8 cellular contexts compared by ENCODE assay signal in genomic region chr18:26656401-26656943, GRCh38.
DNase-seq lines count a peak whose midpoint lies in the region; ATAC-seq and TF ChIP-seq lines count a peak whose summit lies in the region.

No MANE protein-coding gene starts in this region.

- H3K4me3 ChIP-seq in Peyer's patch (peak overlapping the region; percentile 41 to 62 (median 55)), cardiac muscle cell (peak overlapping the region; percentile 69), skeletal muscle cell (ENCODE audit: low read depth, low read length) (peak overlapping the region; percentile 73)

- H3K9me3 ChIP-seq in Peyer's patch: no peaks in the 10 kb centered on the region
- no peaks in the 10 kb centered on the region for H3K9me3 ChIP-seq in cardiac muscle cell (ENCODE audit: low read depth)

- H3K27me3 ChIP-seq in Peyer's patch: no peaks in the 10 kb centered on the region
- H3K27me3 ChIP-seq in cardiac muscle cell: peaks cover 20% of the 10 kb centered on the region

- H3K27ac ChIP-seq in Peyer's patch (peak overlapping the region; percentile 44 to 76 (median 56)), cardiac muscle cell (no peak overlapping the region)

- no peak for TF ChIP-seq POLR2A in Peyer's patch (IDR thresholded peaks at IDR 0.05)

- no peak for DNase-seq in Right ventricle myocardium inferior (ENCODE audit: missing footprints)
- no peak for DNase-seq in cardiac septum (ENCODE audit: low spot score)
- DNase-seq in Peyer's patch: no peak
- DNase-seq in cardiac muscle cell (ENCODE audit: low read depth in 1 of 2, low spot score in 1 of 2): peak in 1 of 2 donors; percentile 42
- DNase-seq in skeletal muscle cell (ENCODE audit: low read depth): no peak
- no peak for DNase-seq in kidney tubule cell (ENCODE audit: low spot score)
- DNase-seq in NCI-H345 (lab: John Stamatoyannopoulos, UW): no peak
- no peak for DNase-seq in EL

- peak; percentile 20 for ATAC-seq in Right ventricle myocardium inferior

- peaks cover 0 to 18% (median 4%) of the 10 kb centered on the region in 4 donors for H3K4me1 ChIP-seq in Peyer's patch
- H3K4me1 ChIP-seq in cardiac muscle cell (ENCODE audit: low read depth): peaks cover 12% of the 10 kb centered on the region

- intact Hi-C loops in Right ventricle myocardium inferior (cut with DNase I): no loop called here
- intact Hi-C loops in cardiac septum (cut with DNase I): loop anchor here (2.0 to 10.0 kb wide), 2 partner anchors 108 to 192 kb away; partner anchors contain the start of gene KCTD1

- no peak for TF ChIP-seq CTCF in Peyer's patch (IDR thresholded peaks at IDR 0.05)
- TF ChIP-seq CTCF in cardiac muscle cell (IDR thresholded peaks at IDR 0.05; ENCODE audit: low read depth, low read length): no peak

- H3K36me3 ChIP-seq in Peyer's patch: no peaks in the 10 kb centered on the region
- no peaks in the 10 kb centered on the region for H3K36me3 ChIP-seq in cardiac muscle cell
